Comparison of ENCODE assay signal across 2 cellular contexts in the genomic region with DNA sequence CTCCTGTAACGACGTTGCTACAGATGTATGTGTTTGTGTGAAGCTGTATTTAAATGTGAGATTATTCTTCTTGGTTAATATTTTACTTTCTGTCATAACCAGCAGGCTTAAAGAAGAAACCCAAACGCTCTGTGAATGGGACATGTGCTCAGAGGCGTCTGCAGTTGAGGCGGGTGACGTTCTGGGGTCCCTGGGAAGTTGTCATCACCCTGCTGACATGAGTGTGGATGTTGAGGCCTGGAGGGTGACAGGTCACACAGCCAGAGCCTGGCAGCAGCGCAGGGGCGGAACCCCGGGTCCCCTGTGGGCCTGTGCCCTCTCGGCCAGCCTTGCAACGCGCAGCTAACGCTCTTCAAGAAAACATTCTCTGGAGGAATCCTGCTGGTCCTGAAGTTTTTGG.
TF ChIP-seq lines count a peak whose summit lies in the region.

No MANE protein-coding gene starts in this region.

TF ChIP-seq in liver, 16 proteins besides CTCF, POLR2A, EP300 and RAD21:
- TF ChIP-seq, protein P1, sequence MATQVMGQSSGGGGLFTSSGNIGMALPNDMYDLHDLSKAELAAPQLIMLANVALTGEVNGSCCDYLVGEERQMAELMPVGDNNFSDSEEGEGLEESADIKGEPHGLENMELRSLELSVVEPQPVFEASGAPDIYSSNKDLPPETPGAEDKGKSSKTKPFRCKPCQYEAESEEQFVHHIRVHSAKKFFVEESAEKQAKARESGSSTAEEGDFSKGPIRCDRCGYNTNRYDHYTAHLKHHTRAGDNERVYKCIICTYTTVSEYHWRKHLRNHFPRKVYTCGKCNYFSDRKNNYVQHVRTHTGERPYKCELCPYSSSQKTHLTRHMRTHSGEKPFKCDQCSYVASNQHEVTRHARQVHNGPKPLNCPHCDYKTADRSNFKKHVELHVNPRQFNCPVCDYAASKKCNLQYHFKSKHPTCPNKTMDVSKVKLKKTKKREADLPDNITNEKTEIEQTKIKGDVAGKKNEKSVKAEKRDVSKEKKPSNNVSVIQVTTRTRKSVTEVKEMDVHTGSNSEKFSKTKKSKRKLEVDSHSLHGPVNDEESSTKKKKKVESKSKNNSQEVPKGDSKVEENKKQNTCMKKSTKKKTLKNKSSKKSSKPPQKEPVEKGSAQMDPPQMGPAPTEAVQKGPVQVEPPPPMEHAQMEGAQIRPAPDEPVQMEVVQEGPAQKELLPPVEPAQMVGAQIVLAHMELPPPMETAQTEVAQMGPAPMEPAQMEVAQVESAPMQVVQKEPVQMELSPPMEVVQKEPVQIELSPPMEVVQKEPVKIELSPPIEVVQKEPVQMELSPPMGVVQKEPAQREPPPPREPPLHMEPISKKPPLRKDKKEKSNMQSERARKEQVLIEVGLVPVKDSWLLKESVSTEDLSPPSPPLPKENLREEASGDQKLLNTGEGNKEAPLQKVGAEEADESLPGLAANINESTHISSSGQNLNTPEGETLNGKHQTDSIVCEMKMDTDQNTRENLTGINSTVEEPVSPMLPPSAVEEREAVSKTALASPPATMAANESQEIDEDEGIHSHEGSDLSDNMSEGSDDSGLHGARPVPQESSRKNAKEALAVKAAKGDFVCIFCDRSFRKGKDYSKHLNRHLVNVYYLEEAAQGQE (IDR thresholded peaks at IDR 0.05): no peak
- TF ChIP-seq EGR1 (IDR thresholded peaks at IDR 0.05; ENCODE audit: low read depth in 2 of 2) (no peak), NR2F2 (IDR thresholded peaks at IDR 0.05) (no peak), YY1 (IDR thresholded peaks at IDR 0.05) (no peak), TAF1 (conservative IDR thresholded peaks at IDR 0.05) (no peak), FOXA1 (IDR thresholded peaks at IDR 0.05) (no peak), HNF4A (conservative IDR thresholded peaks at IDR 0.05) (no peak), JUND (IDR thresholded peaks at IDR 0.05) (no peak)
- TF ChIP-seq, protein P2, sequence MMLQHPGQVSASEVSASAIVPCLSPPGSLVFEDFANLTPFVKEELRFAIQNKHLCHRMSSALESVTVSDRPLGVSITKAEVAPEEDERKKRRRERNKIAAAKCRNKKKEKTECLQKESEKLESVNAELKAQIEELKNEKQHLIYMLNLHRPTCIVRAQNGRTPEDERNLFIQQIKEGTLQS (IDR thresholded peaks at IDR 0.05): no peak

TF ChIP-seq in HepG2, 621 proteins besides CTCF, POLR2A, EP300 and RAD21:
- TF ChIP-seq ZNF709 (CRISPR knock-in tag; IDR thresholded peaks at IDR 0.05) (no peak), ZNF737 (CRISPR knock-in tag; IDR thresholded peaks at IDR 0.05; ENCODE audit: borderline replicate concordance) (no peak), ZNF235 (CRISPR knock-in tag; IDR thresholded peaks at IDR 0.05; ENCODE audit: borderline replicate concordance) (no peak), PCBP2 (optimal IDR thresholded peaks at IDR 0.05; ENCODE audit: low read depth, low read length, poor library complexity, severe bottlenecking) (no peak), ZMYM3 (CRISPR knock-in tag; IDR thresholded peaks at IDR 0.05) (no peak), GATA4 (IDR thresholded peaks at IDR 0.05; ENCODE audit: borderline replicate concordance, low read depth) (no peak), CHCHD3 (CRISPR knock-in tag; IDR thresholded peaks at IDR 0.05) (no peak), HNRNPH1 (optimal IDR thresholded peaks at IDR 0.05; ENCODE audit: low read depth, low read length) (no peak), MED13 (CRISPR knock-in tag; IDR thresholded peaks at IDR 0.05) (no peak), MEF2D (CRISPR knock-in tag; IDR thresholded peaks at IDR 0.05) (no peak)
- TF ChIP-seq, protein P3, sequence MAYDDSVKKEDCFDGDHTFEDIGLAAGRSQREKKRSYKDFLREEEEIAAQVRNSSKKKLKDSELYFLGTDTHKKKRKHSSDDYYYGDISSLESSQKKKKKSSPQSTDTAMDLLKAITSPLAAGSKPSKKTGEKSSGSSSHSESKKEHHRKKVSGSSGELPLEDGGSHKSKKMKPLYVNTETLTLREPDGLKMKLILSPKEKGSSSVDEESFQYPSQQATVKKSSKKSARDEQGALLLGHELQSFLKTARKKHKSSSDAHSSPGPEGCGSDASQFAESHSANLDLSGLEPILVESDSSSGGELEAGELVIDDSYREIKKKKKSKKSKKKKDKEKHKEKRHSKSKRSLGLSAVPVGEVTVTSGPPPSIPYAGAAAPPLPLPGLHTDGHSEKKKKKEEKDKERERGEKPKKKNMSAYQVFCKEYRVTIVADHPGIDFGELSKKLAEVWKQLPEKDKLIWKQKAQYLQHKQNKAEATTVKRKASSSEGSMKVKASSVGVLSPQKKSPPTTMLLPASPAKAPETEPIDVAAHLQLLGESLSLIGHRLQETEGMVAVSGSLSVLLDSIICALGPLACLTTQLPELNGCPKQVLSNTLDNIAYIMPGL (CRISPR knock-in tag; IDR thresholded peaks at IDR 0.05; ENCODE audit: borderline replicate concordance in 1 of 2, low read depth in 1 of 2): no peak
- TF ChIP-seq, protein P4, sequence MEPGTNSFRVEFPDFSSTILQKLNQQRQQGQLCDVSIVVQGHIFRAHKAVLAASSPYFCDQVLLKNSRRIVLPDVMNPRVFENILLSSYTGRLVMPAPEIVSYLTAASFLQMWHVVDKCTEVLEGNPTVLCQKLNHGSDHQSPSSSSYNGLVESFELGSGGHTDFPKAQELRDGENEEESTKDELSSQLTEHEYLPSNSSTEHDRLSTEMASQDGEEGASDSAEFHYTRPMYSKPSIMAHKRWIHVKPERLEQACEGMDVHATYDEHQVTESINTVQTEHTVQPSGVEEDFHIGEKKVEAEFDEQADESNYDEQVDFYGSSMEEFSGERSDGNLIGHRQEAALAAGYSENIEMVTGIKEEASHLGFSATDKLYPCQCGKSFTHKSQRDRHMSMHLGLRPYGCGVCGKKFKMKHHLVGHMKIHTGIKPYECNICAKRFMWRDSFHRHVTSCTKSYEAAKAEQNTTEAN (CRISPR knock-in tag; conservative IDR thresholded peaks at IDR 0.05): no peak
- TF ChIP-seq, protein P5, sequence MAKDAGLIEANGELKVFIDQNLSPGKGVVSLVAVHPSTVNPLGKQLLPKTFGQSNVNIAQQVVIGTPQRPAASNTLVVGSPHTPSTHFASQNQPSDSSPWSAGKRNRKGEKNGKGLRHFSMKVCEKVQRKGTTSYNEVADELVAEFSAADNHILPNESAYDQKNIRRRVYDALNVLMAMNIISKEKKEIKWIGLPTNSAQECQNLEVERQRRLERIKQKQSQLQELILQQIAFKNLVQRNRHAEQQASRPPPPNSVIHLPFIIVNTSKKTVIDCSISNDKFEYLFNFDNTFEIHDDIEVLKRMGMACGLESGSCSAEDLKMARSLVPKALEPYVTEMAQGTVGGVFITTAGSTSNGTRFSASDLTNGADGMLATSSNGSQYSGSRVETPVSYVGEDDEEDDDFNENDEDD (CRISPR knock-in tag; IDR thresholded peaks at IDR 0.05; ENCODE audit: borderline replicate concordance): no peak
- TF ChIP-seq, protein P6, sequence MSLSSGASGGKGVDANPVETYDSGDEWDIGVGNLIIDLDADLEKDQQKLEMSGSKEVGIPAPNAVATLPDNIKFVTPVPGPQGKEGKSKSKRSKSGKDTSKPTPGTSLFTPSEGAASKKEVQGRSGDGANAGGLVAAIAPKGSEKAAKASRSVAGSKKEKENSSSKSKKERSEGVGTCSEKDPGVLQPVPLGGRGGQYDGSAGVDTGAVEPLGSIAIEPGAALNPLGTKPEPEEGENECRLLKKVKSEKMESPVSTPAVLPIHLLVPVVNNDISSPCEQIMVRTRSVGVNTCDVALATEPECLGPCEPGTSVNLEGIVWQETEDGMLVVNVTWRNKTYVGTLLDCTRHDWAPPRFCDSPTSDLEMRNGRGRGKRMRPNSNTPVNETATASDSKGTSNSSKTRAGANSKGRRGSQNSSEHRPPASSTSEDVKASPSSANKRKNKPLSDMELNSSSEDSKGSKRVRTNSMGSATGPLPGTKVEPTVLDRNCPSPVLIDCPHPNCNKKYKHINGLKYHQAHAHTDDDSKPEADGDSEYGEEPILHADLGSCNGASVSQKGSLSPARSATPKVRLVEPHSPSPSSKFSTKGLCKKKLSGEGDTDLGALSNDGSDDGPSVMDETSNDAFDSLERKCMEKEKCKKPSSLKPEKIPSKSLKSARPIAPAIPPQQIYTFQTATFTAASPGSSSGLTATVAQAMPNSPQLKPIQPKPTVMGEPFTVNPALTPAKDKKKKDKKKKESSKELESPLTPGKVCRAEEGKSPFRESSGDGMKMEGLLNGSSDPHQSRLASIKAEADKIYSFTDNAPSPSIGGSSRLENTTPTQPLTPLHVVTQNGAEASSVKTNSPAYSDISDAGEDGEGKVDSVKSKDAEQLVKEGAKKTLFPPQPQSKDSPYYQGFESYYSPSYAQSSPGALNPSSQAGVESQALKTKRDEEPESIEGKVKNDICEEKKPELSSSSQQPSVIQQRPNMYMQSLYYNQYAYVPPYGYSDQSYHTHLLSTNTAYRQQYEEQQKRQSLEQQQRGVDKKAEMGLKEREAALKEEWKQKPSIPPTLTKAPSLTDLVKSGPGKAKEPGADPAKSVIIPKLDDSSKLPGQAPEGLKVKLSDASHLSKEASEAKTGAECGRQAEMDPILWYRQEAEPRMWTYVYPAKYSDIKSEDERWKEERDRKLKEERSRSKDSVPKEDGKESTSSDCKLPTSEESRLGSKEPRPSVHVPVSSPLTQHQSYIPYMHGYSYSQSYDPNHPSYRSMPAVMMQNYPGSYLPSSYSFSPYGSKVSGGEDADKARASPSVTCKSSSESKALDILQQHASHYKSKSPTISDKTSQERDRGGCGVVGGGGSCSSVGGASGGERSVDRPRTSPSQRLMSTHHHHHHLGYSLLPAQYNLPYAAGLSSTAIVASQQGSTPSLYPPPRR (CRISPR knock-in tag; IDR thresholded peaks at IDR 0.05; ENCODE audit: borderline replicate concordance): no peak
TF ChIP-seq in HepG2: peak in this region for 0.
